ENCODE assay signal across 17 cellular contexts in the genomic region with DNA sequence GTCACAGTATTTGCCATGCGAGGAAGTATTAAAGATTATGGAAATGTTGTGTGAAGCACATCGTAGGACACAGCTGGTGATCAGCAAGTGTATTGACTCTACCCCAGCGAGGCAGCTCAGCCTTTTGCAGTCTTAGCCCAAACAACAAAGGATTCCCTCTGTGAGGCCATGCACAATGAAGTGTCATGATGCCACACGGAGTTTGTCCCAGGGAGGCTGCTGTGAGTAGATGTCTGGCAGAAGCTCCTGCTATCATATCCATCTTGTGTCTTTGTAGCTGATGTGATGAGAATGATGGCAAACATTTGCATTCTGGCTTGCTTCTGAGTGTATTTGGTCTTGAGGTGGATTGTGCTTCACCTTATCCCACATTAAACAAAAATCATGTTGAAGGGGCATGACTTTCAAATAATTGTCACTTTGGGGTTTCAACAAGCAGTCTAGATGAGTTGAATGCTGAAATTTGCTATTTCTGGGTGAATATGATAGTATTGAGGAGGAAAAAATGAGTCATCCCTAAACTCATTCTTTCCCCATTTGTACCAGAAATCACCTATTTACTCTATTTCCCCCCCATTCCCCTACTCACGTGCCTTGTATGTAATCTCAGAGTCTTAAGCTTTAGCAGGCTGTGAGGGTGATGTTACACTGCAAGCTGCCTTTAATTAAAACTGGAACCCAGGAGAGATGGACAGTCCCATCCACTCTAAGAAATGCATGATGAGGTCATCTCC.
DNase-seq lines count a peak whose midpoint lies in the region; ATAC-seq and TF ChIP-seq lines count a peak whose summit lies in the region.
"Had no signal": no experiment of that assay in that cellular context is flagged by ENCODE, and none has a peak within 500 bp of the region (broad histone marks: within the 10 kb centered on the region; RNA-seq: fewer than 3 reads in every experiment).

No MANE protein-coding gene starts in this region.

- H3K27me3 Mint-ChIP-seq in glutamatergic neuron (ENCODE audit: unreplicated experiment): no peaks in the 10 kb centered on the region
- H3K27me3 Mint-ChIP-seq: stimulated activated memory B cell treated with anti-CD40 and anti-IgM and Interleukin-4, amounts not matched to agents 10 μg/mL and 1 μg/mL and 100 μg/mL, for 72 hours had no signal

- peaks cover 7% of the 10 kb centered on the region for H3K4me1 Mint-ChIP-seq in glutamatergic neuron (ENCODE audit: low read depth, unreplicated experiment)
- H3K4me1 Mint-ChIP-seq: stimulated activated memory B cell treated with anti-CD40 and anti-IgM and Interleukin-4, amounts not matched to agents 10 μg/mL and 1 μg/mL and 100 μg/mL, for 72 hours had no signal

- H3K4me3 ChIP-seq in SK-N-MC: peak overlapping the region; percentile 30
- H3K4me3 ChIP-seq: cardiac muscle cell, right lobe of liver, upper lobe of right lung had no signal

- no peak for ATAC-seq in HG03196 (IDR thresholded peaks at IDR 0.05; ENCODE audit: unreplicated experiment)
- ATAC-seq in HG03039 (IDR thresholded peaks at IDR 0.05; ENCODE audit: unreplicated experiment): no peak
- ATAC-seq: effector memory CD8-positive, alpha-beta T cell; right lobe of liver; Right ventricle myocardium inferior; stimulated activated memory B cell treated with anti-CD40 and anti-IgM and Interleukin-4, amounts not matched to agents 10 μg/mL and 1 μg/mL and 100 μg/mL, for 72 hours; upper lobe of right lung had no signal

- no peaks in the 10 kb centered on the region for H3K9me3 ChIP-seq in SK-N-MC (ENCODE audit: low read depth, low read length)
- H3K9me3 ChIP-seq: right lobe of liver, upper lobe of right lung had no signal

- peak; percentile 20 for DNase-seq in stimulated activated CD4-positive, alpha-beta T cell treated with anti-CD3 and anti-CD28 coated beads, Interleukin-1b, Interleukin-23, amount 100 ng/mL, for 48 hours
- DNase-seq in stimulated activated CD4-positive, alpha-beta T cell treated with anti-CD3 and anti-CD28 coated beads, Interleukin-2, amount 100 ng/mL, for 48 hours: no peak
- DNase-seq in SK-N-MC (ENCODE audit: low read depth, low spot score) (no peak), glutamatergic neuron (no peak), MV-4-11 (lab: John Stamatoyannopoulos, UW) (no peak), medulla oblongata (ENCODE audit: extremely low spot score) (no peak)
- DNase-seq: activated CD4-positive, alpha-beta T cell treated with anti-CD3 and anti-CD28 coated beads, Interleukin-2, amount 50 U/mL, for 4 hours; activated effector memory CD4-positive, alpha-beta T cell treated with anti-CD3 and anti-CD28 coated beads, Interleukin-2, amount 50 U/mL, for 16 hours; effector memory CD8-positive, alpha-beta T cell; right lobe of liver; upper lobe of right lung had no signal

- no peaks in the 10 kb centered on the region for H3K9me3 Mint-ChIP-seq in glutamatergic neuron (ENCODE audit: unreplicated experiment)
- H3K9me3 Mint-ChIP-seq: effector memory CD8-positive, alpha-beta T cell; T-helper 2 cell treated with Interferon-gamma antibody and Interleukin-4, amounts not matched to agents 5 μg/mL and 100 μg/mL, for 36 hours had no signal

- H3K27ac Mint-ChIP-seq in glutamatergic neuron (ENCODE audit: unreplicated experiment): peak overlapping the region; percentile 69
- H3K27ac Mint-ChIP-seq: effector memory CD8-positive, alpha-beta T cell; stimulated activated memory B cell treated with anti-CD40 and anti-IgM and Interleukin-4, amounts not matched to agents 10 μg/mL and 1 μg/mL and 100 μg/mL, for 72 hours; T-helper 2 cell treated with Interferon-gamma antibody and Interleukin-4, amounts not matched to agents 5 μg/mL and 100 μg/mL, for 36 hours had no signal

- no peak for TF ChIP-seq CTCF in glutamatergic neuron (IDR thresholded peaks at IDR 0.05; ENCODE audit: partially characterized antibody, unreplicated experiment)

- no peak overlapping the region for H3K9ac ChIP-seq in SK-N-MC (ENCODE audit: insufficient read length)

- H3K4me3 Mint-ChIP-seq in glutamatergic neuron (ENCODE audit: unreplicated experiment): no peak overlapping the region
- H3K4me3 Mint-ChIP-seq: effector memory CD8-positive, alpha-beta T cell; stimulated activated memory B cell treated with anti-CD40 and anti-IgM and Interleukin-4, amounts not matched to agents 10 μg/mL and 1 μg/mL and 100 μg/mL, for 72 hours; T-helper 2 cell treated with Interferon-gamma antibody and Interleukin-4, amounts not matched to agents 5 μg/mL and 100 μg/mL, for 36 hours had no signal

- H3K36me3 Mint-ChIP-seq in glutamatergic neuron (ENCODE audit: unreplicated experiment): no peaks in the 10 kb centered on the region
- H3K36me3 Mint-ChIP-seq: stimulated activated memory B cell treated with anti-CD40 and anti-IgM and Interleukin-4, amounts not matched to agents 10 μg/mL and 1 μg/mL and 100 μg/mL, for 72 hours had no signal

- no peaks in the 10 kb centered on the region for H3K36me3 ChIP-seq in SK-N-MC (ENCODE audit: insufficient read depth, low read length)
- H3K36me3 ChIP-seq: cardiac muscle cell, right lobe of liver, upper lobe of right lung had no signal

- H3K27ac ChIP-seq in SK-N-MC: peak overlapping the region; percentile 99
- H3K27ac ChIP-seq: cardiac muscle cell, right lobe of liver, upper lobe of right lung had no signal
